In the genomic region with DNA sequence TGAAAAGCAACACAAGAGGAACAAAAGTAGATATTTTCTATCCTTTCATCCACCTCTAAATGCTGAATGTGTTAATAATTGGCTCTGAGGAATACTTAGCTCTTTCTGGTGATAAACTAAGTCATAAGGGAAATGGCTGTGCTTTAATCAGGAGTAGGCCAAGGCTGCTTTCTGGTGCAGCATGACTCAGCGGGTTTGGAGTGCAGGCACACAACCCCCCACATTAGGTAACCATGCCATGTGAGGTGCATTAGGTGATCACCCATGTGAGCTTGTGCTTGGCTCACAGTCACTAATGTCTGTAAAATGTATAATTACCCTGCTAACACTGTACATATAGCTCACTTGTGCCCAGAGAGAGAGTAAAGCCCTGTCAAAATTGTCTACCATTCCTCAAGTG, we compare ENCODE assay signal across 18 cellular contexts. TPM values are rescaled to one million over a fixed set of nuclear protein-coding genes. Genes with fewer than 3 reads are reported as not detected.
A peak's percentile ranks its signal among the peaks of the same experiment; 100 is the strongest.
DNase-seq lines count a peak whose midpoint lies in the region; ATAC-seq, FAIRE-seq and TF ChIP-seq lines count a peak whose summit lies in the region.
"Had no signal": no experiment of that assay in that cellular context is flagged by ENCODE, and none has a peak within 500 bp of the region (broad histone marks: within the 10 kb centered on the region; RNA-seq: fewer than 3 reads in every experiment).

No MANE protein-coding gene starts in this region.

- WGBS in SK-N-SH (ENCODE audit: low lambda C conversion rate), result no CpG with 5 or more reads among the region's 1 CpG

- H4K20me1 ChIP-seq in SK-N-SH (ENCODE audit: insufficient read depth), result no peaks in the 10 kb centered on the region

- TF ChIP-seq EP300 in SK-N-SH (IDR thresholded peaks at IDR 0.05; ENCODE audit: borderline replicate concordance in 1 of 2, low read depth in 1 of 2, low read length in 1 of 2), result no peak

- H3K79me2 ChIP-seq in SK-N-SH (ENCODE audit: insufficient read depth), result no peaks in the 10 kb centered on the region

- POLR2A ChIA-PET in SK-N-SH (lab: Yijun Ruan, JAX), result interaction anchor here (0.6 kb wide), 1 partner anchor 78 kb away, joined by 5 read pairs; no protein-coding TSS in a partner anchor

- TF ChIP-seq CTCF in bronchial epithelial cell (IDR thresholded peaks at IDR 0.05; ENCODE audit: insufficient read depth, low read length, severe bottlenecking) (no peak), SK-N-SH (IDR thresholded peaks at IDR 0.05) (no peak)

- no peaks in the 10 kb centered on the region for H3F3A ChIP-seq in SK-N-SH (replicated peaks; ENCODE audit: insufficient read depth)

- no peaks in the 10 kb centered on the region for H3K9me3 ChIP-seq in SK-N-SH
- H3K9me3 ChIP-seq: left lung, right lobe of liver, transverse colon had no signal

- no peak overlapping the region for H3K9ac ChIP-seq in SK-N-SH

- no peaks in the 10 kb centered on the region for H3K4me1 ChIP-seq in SK-N-SH (ENCODE audit: control insufficient read depth in 1 of 2, insufficient read depth in 2 of 2, low read depth in 1 of 2, low read length in 1 of 2)
- H3K4me1 ChIP-seq: left lung, right lobe of liver had no signal

- no peak overlapping the region for H3K4me3 ChIP-seq in bronchial epithelial cell (ENCODE audit: low read depth, low read length)
- H3K4me3 ChIP-seq in SK-N-SH (ENCODE audit: low read depth in 2 of 2, low read length in 1 of 2), result no peak overlapping the region
- H3K4me3 ChIP-seq: left lung, right lobe of liver, transverse colon had no signal

- H3K27ac ChIP-seq in SK-N-SH (ENCODE audit: low read depth in 2 of 2, low read length in 1 of 2), result no peak overlapping the region
- H3K27ac ChIP-seq: left lung, right lobe of liver, transverse colon had no signal

- H3K36me3 ChIP-seq in bronchial epithelial cell (ENCODE audit: control insufficient read depth, insufficient read depth, low read length), result no peaks in the 10 kb centered on the region
- H3K36me3 ChIP-seq in SK-N-SH (replicated peaks in 1 of 2; ENCODE audit: control insufficient read depth in 1 of 2, insufficient read depth in 2 of 2, low read length in 1 of 2), result no peaks in the 10 kb centered on the region
- H3K36me3 ChIP-seq: left lung, right lobe of liver, transverse colon had no signal

- H2AFZ ChIP-seq in SK-N-SH (ENCODE audit: low read depth), result no peak overlapping the region

- DNase-seq in Caki2 (ENCODE audit: low read depth), result peak; percentile 18
- peak; percentile 5 for DNase-seq in LHCN-M2 (ENCODE audit: low read depth)
- DNase-seq in bronchial epithelial cell (ENCODE audit: low read depth), result peak; percentile 73
- peak; percentile 13 for DNase-seq in glomerular visceral epithelial cell (ENCODE audit: extremely low spot score)
- DNase-seq in SK-N-SH, result no peak
- DNase-seq in NCI-H2227 (lab: John Stamatoyannopoulos, UW; ENCODE audit: unreplicated experiment), result no peak
- no peak for DNase-seq in NK-92 treated with Interleukin-12 subunit alpha and Interleukin-12 subunit beta, amount 100 ng/mL, for 24 hours (lab: John Stamatoyannopoulos, UW)
- DNase-seq: activated CD4-positive, CD25-positive, alpha-beta regulatory T cell; central memory CD4-positive, alpha-beta T cell; DMS153; left lung; MM.1S; NCI-H2029; NCI-H524; occipital lobe; right lobe of liver; transverse colon had no signal

- FAIRE-seq in bronchial epithelial cell (lab: Jason Lieb, UNC), result no peak

- no peak for ATAC-seq in HG02981 (IDR thresholded peaks at IDR 0.05; ENCODE audit: unreplicated experiment)
- ATAC-seq: left lung had no signal

- in situ Hi-C loops in Caki2 (cut with HindIII; ENCODE audit: low pct_unique_long_range_greater_than_20kb, low sequenced_read_pairs), result no loop called here

- CTCF ChIA-PET in SK-N-SH (lab: Yijun Ruan, JAX), result interaction anchor here (1.6 kb wide), 1 partner anchor 15 kb away, joined by 3 read pairs; no protein-coding TSS in a partner anchor

- no peak for TF ChIP-seq RAD21 in SK-N-SH (IDR thresholded peaks at IDR 0.05; ENCODE audit: low read length)

- H3K27me3 ChIP-seq in bronchial epithelial cell (ENCODE audit: control insufficient read depth, insufficient read depth, low read length) (no peaks in the 10 kb centered on the region), SK-N-SH (ENCODE audit: insufficient read depth) (no peaks in the 10 kb centered on the region)
- H3K27me3 ChIP-seq: left lung, right lobe of liver, transverse colon had no signal

- no peak overlapping the region for H3K4me2 ChIP-seq in SK-N-SH

- no peaks in the 10 kb centered on the region for H3K9me2 ChIP-seq in SK-N-SH

TF ChIP-seq in SK-N-SH, 30 proteins besides CTCF, POLR2A, EP300 and RAD21:
- no peak for TF ChIP-seq FOXJ3 (CRISPR knock-in tag; IDR thresholded peaks at IDR 0.05)
- TF ChIP-seq POLR2AphosphoS5 (IDR thresholded peaks at IDR 0.05; ENCODE audit: low read depth, low read length), result no peak
- TF ChIP-seq SMC3 (IDR thresholded peaks at IDR 0.05; ENCODE audit: low read depth, low read length), result no peak
- TF ChIP-seq ELF1 (IDR thresholded peaks at IDR 0.05), result no peak
- TF ChIP-seq EZH2phosphoT487 (IDR thresholded peaks at IDR 0.05; ENCODE audit: borderline replicate concordance, low read depth), result no peak
- TF ChIP-seq, protein P1, sequence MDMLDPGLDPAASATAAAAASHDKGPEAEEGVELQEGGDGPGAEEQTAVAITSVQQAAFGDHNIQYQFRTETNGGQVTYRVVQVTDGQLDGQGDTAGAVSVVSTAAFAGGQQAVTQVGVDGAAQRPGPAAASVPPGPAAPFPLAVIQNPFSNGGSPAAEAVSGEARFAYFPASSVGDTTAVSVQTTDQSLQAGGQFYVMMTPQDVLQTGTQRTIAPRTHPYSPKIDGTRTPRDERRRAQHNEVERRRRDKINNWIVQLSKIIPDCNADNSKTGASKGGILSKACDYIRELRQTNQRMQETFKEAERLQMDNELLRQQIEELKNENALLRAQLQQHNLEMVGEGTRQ (IDR thresholded peaks at IDR 0.05; ENCODE audit: borderline replicate concordance, low read depth, low read length), result no peak
- no peak for TF ChIP-seq PBX3 (IDR thresholded peaks at IDR 0.05)
- no peak for TF ChIP-seq GATA2 (CRISPR knock-in tag; IDR thresholded peaks at IDR 0.05)
- no peak for TF ChIP-seq USF1 (IDR thresholded peaks at IDR 0.05; ENCODE audit: borderline replicate concordance, low read depth)
- TF ChIP-seq, protein P2, sequence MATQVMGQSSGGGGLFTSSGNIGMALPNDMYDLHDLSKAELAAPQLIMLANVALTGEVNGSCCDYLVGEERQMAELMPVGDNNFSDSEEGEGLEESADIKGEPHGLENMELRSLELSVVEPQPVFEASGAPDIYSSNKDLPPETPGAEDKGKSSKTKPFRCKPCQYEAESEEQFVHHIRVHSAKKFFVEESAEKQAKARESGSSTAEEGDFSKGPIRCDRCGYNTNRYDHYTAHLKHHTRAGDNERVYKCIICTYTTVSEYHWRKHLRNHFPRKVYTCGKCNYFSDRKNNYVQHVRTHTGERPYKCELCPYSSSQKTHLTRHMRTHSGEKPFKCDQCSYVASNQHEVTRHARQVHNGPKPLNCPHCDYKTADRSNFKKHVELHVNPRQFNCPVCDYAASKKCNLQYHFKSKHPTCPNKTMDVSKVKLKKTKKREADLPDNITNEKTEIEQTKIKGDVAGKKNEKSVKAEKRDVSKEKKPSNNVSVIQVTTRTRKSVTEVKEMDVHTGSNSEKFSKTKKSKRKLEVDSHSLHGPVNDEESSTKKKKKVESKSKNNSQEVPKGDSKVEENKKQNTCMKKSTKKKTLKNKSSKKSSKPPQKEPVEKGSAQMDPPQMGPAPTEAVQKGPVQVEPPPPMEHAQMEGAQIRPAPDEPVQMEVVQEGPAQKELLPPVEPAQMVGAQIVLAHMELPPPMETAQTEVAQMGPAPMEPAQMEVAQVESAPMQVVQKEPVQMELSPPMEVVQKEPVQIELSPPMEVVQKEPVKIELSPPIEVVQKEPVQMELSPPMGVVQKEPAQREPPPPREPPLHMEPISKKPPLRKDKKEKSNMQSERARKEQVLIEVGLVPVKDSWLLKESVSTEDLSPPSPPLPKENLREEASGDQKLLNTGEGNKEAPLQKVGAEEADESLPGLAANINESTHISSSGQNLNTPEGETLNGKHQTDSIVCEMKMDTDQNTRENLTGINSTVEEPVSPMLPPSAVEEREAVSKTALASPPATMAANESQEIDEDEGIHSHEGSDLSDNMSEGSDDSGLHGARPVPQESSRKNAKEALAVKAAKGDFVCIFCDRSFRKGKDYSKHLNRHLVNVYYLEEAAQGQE (IDR thresholded peaks at IDR 0.05; ENCODE audit: low read depth, low read length), result no peak

RNA-seq across cellular contexts. Expression of gene USP38, which starts 57.2 kb away (rescaled TPM):
- 6.8 and 10.2 TPM in 2 replicates for total RNA-seq in Caki2 (2014; rRNA removed; shearing (Covaris generic); ENCODE audit: low replicate concordance)
- total RNA-seq in LHCN-M2 (2014; rRNA removed) (14.4 and 16.4 TPM in 2 replicates), bronchial epithelial cell (18.4 and 20.5 TPM in 2 replicates)
- 3.9 TPM for polyA plus RNA-seq in LHCN-M2 (2012)
- 4.3 and 6.3 TPM in 2 replicates for polyA plus RNA-seq in SK-N-SH (2012; rRNA removed)
- 5.1 and 6.1 TPM in 2 replicates for polyA plus RNA-seq in SK-N-SH (2012; cell fraction: cytosol; rRNA removed)
- 2.8 and 5.1 TPM in 2 replicates for polyA plus RNA-seq in SK-N-SH (2012; cell fraction: nucleus; rRNA removed)

Comparison
In these comparisons a context has a peak if more than half of its experiments do, and no peak if none do; other contexts are left out.
1. DNase-seq: peak in Caki2 (single experiment), LHCN-M2 (single experiment), bronchial epithelial cell (single experiment) and glomerular visceral epithelial cell (single experiment); none in SK-N-SH (single experiment), NCI-H2227 (single experiment) and NK-92 treated with Interleukin-12 subunit alpha and Interleukin-12 subunit beta, amount 100 ng/mL, for 24 hours (single experiment).